In genomic region chrX:53116101-53116500, GRCh38 we compare ENCODE assay signal across 11 cellular contexts. TPM values are rescaled to one million over a fixed set of nuclear protein-coding genes. Genes with fewer than 3 reads are reported as not detected.
DNase-seq lines count a peak whose midpoint lies in the region; ATAC-seq, FAIRE-seq and TF ChIP-seq lines count a peak whose summit lies in the region.
"Had no signal": no experiment of that assay in that cellular context is flagged by ENCODE, and none has a peak within 500 bp of the region (broad histone marks: within the 10 kb centered on the region; RNA-seq: fewer than 3 reads in every experiment).

No MANE protein-coding gene starts in this region.

- no peaks in the 10 kb centered on the region for H3K27me3 ChIP-seq in GM12878 (replicated peaks in 1 of 2; ENCODE audit: control insufficient read depth in 2 of 2, insufficient read depth in 2 of 2, low read length in 1 of 2)
- H3K27me3 ChIP-seq in right cardiac atrium (ENCODE audit: control insufficient read depth, insufficient read depth) = no peaks in the 10 kb centered on the region
- no peaks in the 10 kb centered on the region for H3K27me3 ChIP-seq in skeletal muscle tissue (ENCODE audit: control insufficient read depth in 3 of 3, insufficient read depth in 3 of 3, low read length in 3 of 3)
- H3K27me3 ChIP-seq in mesendoderm (ENCODE audit: insufficient read depth, low read length, poor library complexity) = no peaks in the 10 kb centered on the region
- no peaks in the 10 kb centered on the region for H3K27me3 ChIP-seq in neural progenitor cell

- no peak for FAIRE-seq in GM12878 (lab: Jason Lieb, UNC)

- intact Hi-C loops in GM12878 (cut with micrococcal nuclease; ENCODE audit: unreplicated experiment) (no loop called here), right cardiac atrium (cut with DNase I) (no loop called here)

- H4K5ac ChIP-seq in mesendoderm (ENCODE audit: low read length) = no peak overlapping the region

- H2BK120ac ChIP-seq in mesendoderm (ENCODE audit: low read depth, low read length) = no peak overlapping the region

- H3F3A ChIP-seq in neural progenitor cell (ENCODE audit: low read depth) = no peaks in the 10 kb centered on the region

- H3K4ac ChIP-seq in mesendoderm (ENCODE audit: low read depth, low read length) = no peak overlapping the region

- H3K27ac ChIP-seq in GM12878 (ENCODE audit: control insufficient read depth, insufficient read depth) = peak overlapping the region; percentile 39; the same call in 1 of the 2 replicates
- peak overlapping the region; percentile 32 for H3K27ac ChIP-seq in right cardiac atrium (ENCODE audit: low read length)
- H3K27ac ChIP-seq in skeletal muscle tissue (ENCODE audit: low read depth, low read length) = peak overlapping the region; percentile 36
- no peak overlapping the region for H3K27ac ChIP-seq in mesendoderm (ENCODE audit: low read depth, low read length)
- H3K27ac ChIP-seq in neural progenitor cell = no peak overlapping the region

- peak; percentile 71 for DNase-seq in M059J (ENCODE audit: low read depth)
- DNase-seq in GM12878 (ENCODE audit: low read depth, low spot score) = no peak
- DNase-seq in right cardiac atrium = peak in 1 of 3 donors; percentile 51
- DNase-seq in mesendoderm = no peak
- DNase-seq in neural progenitor cell (ENCODE audit: low spot score) = no peak
- DNase-seq in NCI-H510A treated with DMSO at 0.1 percent for 48 hours (lab: John Stamatoyannopoulos, UW) = no peak
- DNase-seq: activated CD4-positive, CD25-positive, alpha-beta regulatory T cell treated with anti-CD3 and anti-CD28 coated beads, Interleukin-2, amount 50 U/mL, for 72 hours; activated naive CD4-positive, alpha-beta T cell; DMS153 had no signal

- ATAC-seq in GM12878 = no peak
- ATAC-seq in right cardiac atrium = peak; percentile 83 to 84
- no peak for ATAC-seq in HG03342 (IDR thresholded peaks at IDR 0.05; ENCODE audit: unreplicated experiment)

- no peak overlapping the region for H3K27ac Mint-ChIP-seq in neural progenitor cell

- H3K4me2 ChIP-seq in GM12878 (ENCODE audit: control insufficient read depth, insufficient read depth) (no peak overlapping the region), mesendoderm (ENCODE audit: low read length) (no peak overlapping the region), neural progenitor cell (no peak overlapping the region)

- no peak for TF ChIP-seq RAD21 in GM12878 (IDR thresholded peaks at IDR 0.05; ENCODE audit: insufficient read depth, low read depth, low read length)

- H3K9me3 ChIP-seq in GM12878 (replicated peaks; ENCODE audit: control insufficient read depth, insufficient read depth, low read length) = no peaks in the 10 kb centered on the region
- H3K9me3 ChIP-seq in right cardiac atrium (ENCODE audit: control insufficient read depth, low read length) = no peaks in the 10 kb centered on the region
- no peaks in the 10 kb centered on the region for H3K9me3 ChIP-seq in skeletal muscle tissue (ENCODE audit: control insufficient read depth in 3 of 3, low read length in 3 of 3)
- H3K9me3 ChIP-seq in neural progenitor cell (ENCODE audit: low read depth) = no peaks in the 10 kb centered on the region

- H3K56ac ChIP-seq in mesendoderm (ENCODE audit: low read length) = no peak overlapping the region

- H3K79me2 ChIP-seq in GM12878 (ENCODE audit: control insufficient read depth, insufficient read depth, low read length) (no peaks in the 10 kb centered on the region), mesendoderm (ENCODE audit: control insufficient read depth, insufficient read depth, low read length) (no peaks in the 10 kb centered on the region), neural progenitor cell (ENCODE audit: low read depth) (no peaks in the 10 kb centered on the region)

- TF ChIP-seq CTCF in GM12878 (IDR thresholded peaks at IDR 0.05 in 2 of 3, conservative IDR thresholded peaks at IDR 0.05 in 1 of 3; ENCODE audit: control insufficient read depth in 2 of 3, extremely low read depth in 1 of 3, insufficient read depth in 1 of 3, low read depth in 3 of 3, low read length in 3 of 3) = no peak
- no peak for TF ChIP-seq CTCF in neural progenitor cell (IDR thresholded peaks at IDR 0.05)

- RAD21 ChIA-PET in GM12878 (lab: Charles Lee; ENCODE audit: unreplicated experiment) = no interaction called here

- H3K36me3 Mint-ChIP-seq in neural progenitor cell = peaks cover 5% of the 10 kb centered on the region

- no peaks in the 10 kb centered on the region for H3K4me1 Mint-ChIP-seq in neural progenitor cell

- no peaks in the 10 kb centered on the region for H3K79me1 ChIP-seq in mesendoderm (ENCODE audit: low read length)

- H3K4me3 ChIP-seq in GM12878 (no peak overlapping the region), right cardiac atrium (ENCODE audit: low read length) (no peak overlapping the region), skeletal muscle tissue (ENCODE audit: low read length in 3 of 3) (peak overlapping the region in 2 of 3 donors; percentile 13 to 30), mesendoderm (ENCODE audit: low read length) (no peak overlapping the region), neural progenitor cell (no peak overlapping the region)

- peaks cover 4% of the 10 kb centered on the region for H3K9me3 Mint-ChIP-seq in neural progenitor cell

- H3K18ac ChIP-seq in mesendoderm (ENCODE audit: low read length) = no peak overlapping the region

- 27% methylated on average over 3 of the region's 3 CpGs for WGBS in GM12878 (ENCODE audit: insufficient coverage, insufficient replicate concordance, low lambda C conversion rate, missing lambda C conversion rate)
- 45% methylated on average over 3 of the region's 3 CpGs for WGBS in right cardiac atrium
- WGBS in mesendoderm (ENCODE audit: extremely low coverage, insufficient coverage, low lambda C conversion rate) = no CpG with 5 or more reads among the region's 3 CpGs

- no peak for TF ChIP-seq POLR2A in GM12878 (IDR thresholded peaks at IDR 0.05; ENCODE audit: low read depth, low read length)

- no peak overlapping the region for H3K23ac ChIP-seq in mesendoderm (ENCODE audit: low read length)

- H4K8ac ChIP-seq in mesendoderm (ENCODE audit: low read depth, low read length) = no peak overlapping the region

- H2BK5ac ChIP-seq in mesendoderm (ENCODE audit: low read length) = no peak overlapping the region

- in situ Hi-C loops in GM12878 (cut with MboI) = no loop called here

- H4K20me1 ChIP-seq in GM12878 (ENCODE audit: control insufficient read depth, insufficient read depth) (no peaks in the 10 kb centered on the region), neural progenitor cell (ENCODE audit: low read depth) (no peaks in the 10 kb centered on the region)

- no peak overlapping the region for H3K4me3 Mint-ChIP-seq in neural progenitor cell

- H2AK5ac ChIP-seq in mesendoderm (ENCODE audit: low read length) = no peak overlapping the region

- CTCF ChIA-PET in GM12878 (lab: Yijun Ruan, JAX) = no interaction called here

- H2AFZ ChIP-seq in GM12878 (ENCODE audit: control insufficient read depth, low read depth, low read length) = no peak overlapping the region
- H2AFZ ChIP-seq in neural progenitor cell (replicated peaks) = no peak overlapping the region

- no peaks in the 10 kb centered on the region; a peak in 1 of 4 replicates for H3K36me3 ChIP-seq in GM12878 (ENCODE audit: control insufficient read depth in 2 of 2, insufficient read depth in 2 of 2, low read length in 1 of 2)
- H3K36me3 ChIP-seq in skeletal muscle tissue (ENCODE audit: control insufficient read depth in 3 of 3, insufficient read depth in 3 of 3, low read length in 3 of 3) = peaks cover 0 to 4% (median 0%) of the 10 kb centered on the region in 3 donors
- H3K36me3 ChIP-seq in mesendoderm (ENCODE audit: control insufficient read depth, insufficient read depth, low read length) = no peaks in the 10 kb centered on the region
- H3K36me3 ChIP-seq in neural progenitor cell = no peaks in the 10 kb centered on the region

- H3K27me3 Mint-ChIP-seq in neural progenitor cell (ENCODE audit: insufficient read depth, low read depth) = no peaks in the 10 kb centered on the region

- H3K9ac ChIP-seq in GM12878 (ENCODE audit: control insufficient read depth, insufficient read depth, low read length) = no peak overlapping the region
- H3K9ac ChIP-seq in skeletal muscle tissue (ENCODE audit: low read depth in 1 of 3, low read length in 3 of 3) = peak overlapping the region in 1 of 3 donors; percentile 64
- no peak overlapping the region for H3K9ac ChIP-seq in mesendoderm (ENCODE audit: low read length)
- H3K9ac ChIP-seq in neural progenitor cell = no peak overlapping the region

- no TSS peak for BruUV-seq in GM12878 (replicated peaks; lab: Mats Ljungman, UMichigan)

- TF ChIP-seq EP300 in GM12878 (IDR thresholded peaks at IDR 0.05; ENCODE audit: borderline replicate concordance in 1 of 2, control insufficient read depth in 1 of 2, low read depth in 2 of 2, low read length in 2 of 2) = no peak

- H3K4me1 ChIP-seq in GM12878 (ENCODE audit: control insufficient read depth, insufficient read depth, low read length) = no peaks in the 10 kb centered on the region
- H3K4me1 ChIP-seq in right cardiac atrium (ENCODE audit: control insufficient read depth, insufficient read depth, low read length) = peaks cover 2% of the 10 kb centered on the region
- H3K4me1 ChIP-seq in skeletal muscle tissue (ENCODE audit: control insufficient read depth in 3 of 3, insufficient read depth in 3 of 3, low read length in 3 of 3) = peaks cover 5 to 11% (median 9%) of the 10 kb centered on the region in 3 donors
- H3K4me1 ChIP-seq in mesendoderm (ENCODE audit: control insufficient read depth, low read depth, low read length) = no peaks in the 10 kb centered on the region
- no peaks in the 10 kb centered on the region for H3K4me1 ChIP-seq in neural progenitor cell

- POLR2A ChIA-PET in GM12878 (lab: Charles Lee) = no interaction called here

- SMC1A ChIA-PET in GM12878 (lab: Charles Lee; ENCODE audit: uncharacterized antibody, unreplicated experiment) = no interaction called here

- H2BK15ac ChIP-seq in mesendoderm (replicated peaks; ENCODE audit: low read depth) = no peak overlapping the region

RNA-seq across cellular contexts. Expression of gene KANTR, which starts 22.2 kb away (rescaled TPM):
- total RNA-seq in M059J (2014; rRNA removed; shearing (Covaris generic)) = 3.3 TPM in 2 replicates
- total RNA-seq in GM12878 (2013; cell fraction: nucleolus; rRNA removed) = 121 TPM in 2 replicates
- total RNA-seq in GM12878 (2014; rRNA removed) (7.0 and 8.6 TPM in 2 replicates), GM12878 (2014; rRNA removed; fragmentation: Illumina TruSeq; extraction: Trizol) (8.5 and 9.8 TPM in 2 replicates), GM12878 (2021) (5.3 and 6.0 TPM in 2 replicates), right cardiac atrium (1 to 10 TPM; 5.1 to 6.7 (median 5.6) TPM), skeletal muscle tissue (12.0 TPM), neural progenitor cell (ENCODE audit: low replicate concordance) (19.0 and 30.9 TPM in 2 replicates)
- 3.8 TPM for polyA plus RNA-seq in GM12878 (2011; ENCODE audit: low read depth)
- polyA plus RNA-seq in GM12878 (2011; rRNA removed) (14.8 and 21.1 TPM in 2 replicates), GM12878 (2014; fragmentation: Illumina TruSeq; extraction: Trizol) (6.0 and 7.5 TPM in 2 replicates), GM12878 (2014; fragmentation: Nextera tagmentation; extraction: Ambion mirVana) (1 to 10 TPM in 1 of 2 experiments, under 1 TPM in 1; 1.00 to 1.1 TPM), GM12878 (2014; rRNA removed) (5.1 and 5.4 TPM in 2 replicates), GM12878 (2016; fragmentation: Nextera tagmentation; extraction: Ambion mirVana) (1 to 10 TPM; 4.5 to 4.6 TPM), right cardiac atrium (4.4 TPM)
- 4.2 and 4.8 TPM in 2 replicates for polyA plus RNA-seq in GM12878 (2011; cell fraction: cytosol; rRNA removed)
- polyA plus RNA-seq in GM12878 (2011; cell fraction: nucleus; rRNA removed) = 34.2 and 35.6 TPM in 2 replicates
- 5.6 and 6.2 TPM in 2 replicates for polyA plus RNA-seq in GM12878 (2012)
- polyA minus RNA-seq in GM12878 (2011; rRNA and poly(A)+ RNA removed) = 79.8 and 87.1 TPM in 2 replicates
- 7.4 and 8.2 TPM in 2 replicates for polyA minus RNA-seq in GM12878 (2011; cell fraction: cytosol; rRNA and poly(A)+ RNA removed)
- polyA minus RNA-seq in GM12878 (2011; cell fraction: nucleus; rRNA and poly(A)+ RNA removed) = 39.4 and 68.1 TPM in 2 replicates
- 1.8 TPM for polyA plus RNA-seq in mesendoderm (2013, experiment 1 of 2)
- polyA plus RNA-seq in mesendoderm (2013, experiment 2 of 2) = 1.8 TPM

RNA-seq across cellular contexts. Expression of gene TSPYL2, which starts 33.9 kb away (rescaled TPM):
- total RNA-seq in M059J (2014; rRNA removed; shearing (Covaris generic)) = 4.9 and 18.5 TPM in 2 replicates
- 13.7 and 15.4 TPM in 2 replicates for total RNA-seq in GM12878 (2013; cell fraction: nucleolus; rRNA removed)
- total RNA-seq in GM12878 (2014; rRNA removed) (12.8 and 13.4 TPM in 2 replicates), GM12878 (2014; rRNA removed; fragmentation: Illumina TruSeq; extraction: Trizol) (12.3 and 12.9 TPM in 2 replicates), GM12878 (2021) (16.0 and 16.1 TPM in 2 replicates), right cardiac atrium (10 to 100 TPM; 55.8 to 63.2 (median 59.3) TPM), skeletal muscle tissue (7.3 TPM), neural progenitor cell (ENCODE audit: low replicate concordance) (35.5 and 37.1 TPM in 2 replicates)
- polyA plus RNA-seq in GM12878 (2011; ENCODE audit: low read depth) = 27.1 TPM
- polyA plus RNA-seq in GM12878 (2011; rRNA removed) (19.9 and 20.1 TPM in 2 replicates), GM12878 (2014; fragmentation: Illumina TruSeq; extraction: Trizol) (24.6 and 29.5 TPM in 2 replicates), GM12878 (2014; fragmentation: Nextera tagmentation; extraction: Ambion mirVana) (1 to 10 TPM in 1 of 2 experiments, under 1 TPM in 1; 0.53 to 1.8 TPM), GM12878 (2014; rRNA removed) (19.7 and 20.0 TPM in 2 replicates), GM12878 (2016; fragmentation: Nextera tagmentation; extraction: Ambion mirVana) (10 to 100 TPM; 13.3 to 15.6 TPM), right cardiac atrium (66.6 TPM)
- polyA plus RNA-seq in GM12878 (2011; cell fraction: cytosol; rRNA removed) = 10.1 and 11.6 TPM in 2 replicates
- 53.1 and 62.8 TPM in 2 replicates for polyA plus RNA-seq in GM12878 (2011; cell fraction: nucleus; rRNA removed)
- polyA plus RNA-seq in GM12878 (2012) = 28.0 and 49.3 TPM in 2 replicates
- 4.1 and 11.3 TPM in 2 replicates for polyA minus RNA-seq in GM12878 (2011; rRNA and poly(A)+ RNA removed)
- 4.5 and 4.9 TPM in 2 replicates for polyA minus RNA-seq in GM12878 (2011; cell fraction: cytosol; rRNA and poly(A)+ RNA removed)
- polyA minus RNA-seq in GM12878 (2011; cell fraction: nucleus; rRNA and poly(A)+ RNA removed) = 5.0 and 6.8 TPM in 2 replicates
- polyA plus RNA-seq in mesendoderm (2013, experiment 1 of 2) = 10.0 TPM
- 10.8 TPM for polyA plus RNA-seq in mesendoderm (2013, experiment 2 of 2)

Comparison
In these comparisons a context has a peak if more than half of its experiments do, and no peak if none do; other contexts are left out.
1. ATAC-seq: peak in right cardiac atrium (2 of 2); none in GM12878 (single experiment) and HG03342 (single experiment).
2. H3K27ac ChIP-seq: peak in GM12878 (single experiment), right cardiac atrium (single experiment) and skeletal muscle tissue (single experiment); none in mesendoderm (single experiment) and neural progenitor cell (single experiment).
3. H3K4me3 ChIP-seq: peak in skeletal muscle tissue (2 of 3); none in GM12878 (single experiment), right cardiac atrium (single experiment), mesendoderm (single experiment) and neural progenitor cell (single experiment).